ENCODE assay signal across 19 cellular contexts in the genomic region with DNA sequence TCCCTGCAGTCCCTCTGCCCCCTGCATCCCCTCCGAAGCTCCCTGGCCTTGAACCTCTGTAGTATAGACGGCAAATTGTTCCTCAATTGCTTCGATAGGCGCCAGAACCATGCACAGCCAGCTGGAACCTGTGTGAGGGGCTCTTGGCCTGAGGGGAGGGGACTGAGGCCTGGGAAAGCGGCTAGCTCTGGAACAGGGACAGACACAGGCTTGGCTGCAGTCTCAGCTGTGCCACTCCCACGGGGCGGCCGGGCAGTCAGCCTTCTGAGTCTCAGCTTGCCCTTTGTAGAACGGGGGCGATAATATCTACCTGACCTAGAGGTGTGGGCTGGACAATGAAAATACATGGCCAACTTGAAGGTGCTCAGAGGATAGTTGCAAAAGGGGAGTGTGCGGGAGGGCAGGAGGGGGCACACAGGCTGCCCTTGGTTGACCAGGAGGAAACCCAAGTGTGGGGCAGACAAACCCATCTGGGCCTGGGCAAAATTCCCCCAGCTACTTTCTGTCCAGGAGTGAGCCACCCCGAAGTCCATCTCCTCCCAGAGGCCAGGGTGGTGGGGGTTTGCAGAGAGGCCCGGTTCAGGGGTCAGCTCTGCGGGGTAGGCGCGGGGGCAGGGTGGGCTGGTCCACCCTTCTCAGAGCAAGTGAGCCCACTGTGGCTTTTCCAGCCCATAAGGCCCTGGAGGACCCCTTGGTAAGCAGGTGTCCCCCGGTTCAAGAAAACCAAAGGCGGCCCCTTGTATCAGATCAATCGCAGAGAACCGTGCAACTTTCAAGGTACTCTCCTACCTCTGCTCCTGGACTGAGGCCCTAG. TPM values are rescaled to one million over a fixed set of nuclear protein-coding genes. Genes with fewer than 3 reads are reported as not detected.
"Had no signal": no experiment of that assay in that cellular context is flagged by ENCODE, and none has a peak within 500 bp of the region (broad histone marks: within the 10 kb centered on the region; RNA-seq: fewer than 3 reads in every experiment).

No MANE protein-coding gene starts in this region.

- H3K9me3 ChIP-seq: adrenal gland had no signal

- ATAC-seq: activated CD4-positive, alpha-beta T cell treated with anti-CD3 and anti-CD28 coated beads for 36 hours; activated CD8-positive, alpha-beta memory T cell treated with anti-CD3 and anti-CD28 coated beads, Interleukin-2, amount 10 ng/mL, durations not matched to agents 7 days and 5 days; esophagus mucosa; stimulated activated naive CD8-positive, alpha-beta T cell treated with anti-CD3 and anti-CD28 coated beads, Interleukin-15, Interleukin-2, amounts not matched to agents 100 U/mL and 50 U/mL, for 24 hours had no signal

- H3K4me3 ChIP-seq: adrenal gland, hepatocyte had no signal

- H3K27me3 ChIP-seq: hepatocyte had no signal

- DNase-seq: activated CD4-positive, alpha-beta memory T cell treated with anti-CD3 and anti-CD28 coated beads for 36 hours; activated CD4-positive, alpha-beta T cell treated with anti-CD3 and anti-CD28 coated beads for 36 hours; activated CD8-positive, alpha-beta memory T cell treated with anti-CD3 and anti-CD28 coated beads, Interleukin-2, amount 10 ng/mL, durations not matched to agents 7 days and 5 days; activated effector memory CD4-positive, alpha-beta T cell treated with Interleukin-2 at 50 U/mL for 16 hours; activated naive CD4-positive, alpha-beta T cell treated with anti-CD3 and anti-CD28 coated beads, Interleukin-2, amount 50 U/mL, for 16 hours; activated T-cell treated with anti-CD3 and anti-CD28 coated beads, Interleukin-2, amount 50 U/mL, for 1 hour; adrenal gland; islet precursor cell; retina; stimulated activated CD4-positive, alpha-beta T cell treated with anti-CD3 and anti-CD28 coated beads, Interleukin-15, amount 100 ng/mL, for 24 hours; stimulated activated CD4-positive, alpha-beta T cell treated with anti-CD3 and anti-CD28 coated beads, Interleukin-4, amount 100 ng/mL, for 4 hours; stimulated activated CD8-positive, alpha-beta memory T cell treated with anti-CD3 and anti-CD28 coated beads, Interleukin-4, amount 100 ng/mL, for 48 hours; stimulated activated naive CD8-positive, alpha-beta T cell treated with anti-CD3 and anti-CD28 coated beads, Interleukin-15, Interleukin-2, amounts not matched to agents 100 U/mL and 50 U/mL, for 24 hours had no signal

- H3K36me3 ChIP-seq: adrenal gland had no signal

- FAIRE-seq: colon had no signal

- H3K27ac ChIP-seq: hepatocyte, parathyroid adenoma had no signal

RNA-seq across cellular contexts. Expression of gene CRYGN, which starts 4.6 kb away (rescaled TPM):
- total RNA-seq: activated CD8-positive, alpha-beta memory T cell treated with anti-CD3 and anti-CD28 coated beads, Interleukin-2, amount 10 ng/mL, durations not matched to agents 7 days and 5 days; esophagus mucosa; hepatocyte; lung microvascular endothelial cell; skeletal muscle tissue had no signal

RNA-seq across cellular contexts. Expression of gene WDR86, which starts 25.5 kb away (rescaled TPM):
- total RNA-seq: activated CD4-positive, alpha-beta T cell treated with anti-CD3 and anti-CD28 coated beads for 36 hours; lung microvascular endothelial cell had no signal
